ENCODE assay signal across 14 cellular contexts in genomic region chr5:6718161-6718681, GRCh38. TPM values are rescaled to one million over a fixed set of nuclear protein-coding genes. Genes with fewer than 3 reads are reported as not detected.
DNase-seq lines count a peak whose midpoint lies in the region; ATAC-seq and TF ChIP-seq lines count a peak whose summit lies in the region.
"Had no signal": no experiment of that assay in that cellular context is flagged by ENCODE, and none has a peak within 500 bp of the region (broad histone marks: within the 10 kb centered on the region; RNA-seq: fewer than 3 reads in every experiment).

No MANE protein-coding gene starts in this region.

- intact Hi-C loops in left colon (cut with DNase I, micrococcal nuclease): no loop called here

- DNase-seq in stimulated activated naive CD8-positive, alpha-beta T cell treated with anti-CD3 and anti-CD28 coated beads, Interleukin-15, amount 100 ng/mL, for 72 hours: no peak
- DNase-seq in memory B cell (ENCODE audit: low spot score in 2 of 2) (no peak), pons (ENCODE audit: low spot score) (no peak), left colon (no peak)
- no peak for DNase-seq in activated CD8-positive, alpha-beta memory T cell treated with anti-CD3 and anti-CD28 coated beads, Interleukin-2, amount 50 U/mL, for 4 hours
- DNase-seq: DMS79, esophagus squamous epithelium, NCI-H146, NCI-H526 treated with DMSO at 0.1 percent for 48 hours had no signal

- no peaks in the 10 kb centered on the region for H3K27me3 Mint-ChIP-seq in stimulated activated naive CD8-positive, alpha-beta T cell treated with anti-CD3 and anti-CD28 coated beads, Interleukin-15, Interleukin-2, amounts not matched to agents 100 ng/mL and 50 ng/mL, for 24 hours
- H3K27me3 Mint-ChIP-seq in stimulated activated naive CD8-positive, alpha-beta T cell treated with anti-CD3 and anti-CD28 coated beads, Interleukin-15, amount 100 ng/mL, for 72 hours: no peaks in the 10 kb centered on the region
- H3K27me3 Mint-ChIP-seq in memory B cell: no peaks in the 10 kb centered on the region

- peak overlapping the region; percentile 12 for H3K4me3 Mint-ChIP-seq in stimulated activated naive CD8-positive, alpha-beta T cell treated with anti-CD3 and anti-CD28 coated beads, Interleukin-15, Interleukin-2, amounts not matched to agents 100 ng/mL and 50 ng/mL, for 24 hours
- peak overlapping the region in 1 of 2 donors; percentile 48 for H3K4me3 Mint-ChIP-seq in stimulated activated naive CD8-positive, alpha-beta T cell treated with anti-CD3 and anti-CD28 coated beads, Interleukin-15, amount 100 ng/mL, for 72 hours
- H3K4me3 Mint-ChIP-seq in memory B cell: peak overlapping the region; percentile 14

- H3K36me3 Mint-ChIP-seq in stimulated activated naive CD8-positive, alpha-beta T cell treated with anti-CD3 and anti-CD28 coated beads, Interleukin-15, Interleukin-2, amounts not matched to agents 100 ng/mL and 50 ng/mL, for 24 hours (ENCODE audit: low read depth): peaks cover 46% of the 10 kb centered on the region
- peaks cover 5% of the 10 kb centered on the region for H3K36me3 Mint-ChIP-seq in memory B cell

- H3K4me3 ChIP-seq in SU-DHL-6 (ENCODE audit: insufficient read depth, low read length, poor library complexity, severe bottlenecking): no peak overlapping the region
- H3K4me3 ChIP-seq: ascending aorta, esophagus squamous epithelium, ovary had no signal

- H3K9ac ChIP-seq in SU-DHL-6 (ENCODE audit: low read length): no peak overlapping the region

- H2AFZ ChIP-seq in SU-DHL-6 (ENCODE audit: low read depth, low read length, severe bottlenecking): no peak overlapping the region

- H3K27ac Mint-ChIP-seq in stimulated activated naive CD8-positive, alpha-beta T cell treated with anti-CD3 and anti-CD28 coated beads, Interleukin-15, Interleukin-2, amounts not matched to agents 100 ng/mL and 50 ng/mL, for 24 hours: no peak overlapping the region
- peak overlapping the region in 1 of 2 donors; percentile 6 for H3K27ac Mint-ChIP-seq in stimulated activated naive CD8-positive, alpha-beta T cell treated with anti-CD3 and anti-CD28 coated beads, Interleukin-15, amount 100 ng/mL, for 72 hours
- H3K27ac Mint-ChIP-seq in memory B cell: peak overlapping the region; percentile 70

- H3K36me3 ChIP-seq in SU-DHL-6 (ENCODE audit: low read length): no peaks in the 10 kb centered on the region
- H3K36me3 ChIP-seq: ovary had no signal

- H3K9me3 Mint-ChIP-seq in stimulated activated naive CD8-positive, alpha-beta T cell treated with anti-CD3 and anti-CD28 coated beads, Interleukin-15, Interleukin-2, amounts not matched to agents 100 ng/mL and 50 ng/mL, for 24 hours: no peaks in the 10 kb centered on the region
- H3K9me3 Mint-ChIP-seq in stimulated activated naive CD8-positive, alpha-beta T cell treated with anti-CD3 and anti-CD28 coated beads, Interleukin-15, amount 100 ng/mL, for 72 hours: no peaks in the 10 kb centered on the region
- H3K9me3 Mint-ChIP-seq in memory B cell: no peaks in the 10 kb centered on the region

- no peaks in the 10 kb centered on the region for H3K9me2 ChIP-seq in SU-DHL-6 (replicated peaks; ENCODE audit: insufficient read depth, low read length)

- TF ChIP-seq CTCF in SU-DHL-6 (IDR thresholded peaks at IDR 0.05; ENCODE audit: insufficient read depth, low read length, poor library complexity, severe bottlenecking): no peak

- peaks cover 39% of the 10 kb centered on the region for H4K20me1 ChIP-seq in SU-DHL-6 (ENCODE audit: low read depth, low read length)

- no peaks in the 10 kb centered on the region for H3K27me3 ChIP-seq in SU-DHL-6 (ENCODE audit: low read length)
- H3K27me3 ChIP-seq: ascending aorta, esophagus squamous epithelium, ovary had no signal

- ATAC-seq in stimulated activated naive CD8-positive, alpha-beta T cell treated with anti-CD3 and anti-CD28 coated beads, Interleukin-15, amount 100 ng/mL, for 72 hours: no peak
- ATAC-seq in memory B cell (ENCODE audit: low read depth) (no peak), GM21529 (IDR thresholded peaks at IDR 0.05; ENCODE audit: unreplicated experiment) (no peak), left colon (no peak)

- H3K9me3 ChIP-seq in SU-DHL-6 (ENCODE audit: insufficient read depth, low read length): no peaks in the 10 kb centered on the region
- H3K9me3 ChIP-seq: ascending aorta, esophagus squamous epithelium, ovary had no signal

- H3K4me1 Mint-ChIP-seq in stimulated activated naive CD8-positive, alpha-beta T cell treated with anti-CD3 and anti-CD28 coated beads, Interleukin-15, Interleukin-2, amounts not matched to agents 100 ng/mL and 50 ng/mL, for 24 hours (ENCODE audit: low read depth): peaks cover 81% of the 10 kb centered on the region
- H3K4me1 Mint-ChIP-seq in stimulated activated naive CD8-positive, alpha-beta T cell treated with anti-CD3 and anti-CD28 coated beads, Interleukin-15, amount 100 ng/mL, for 72 hours: peaks cover 75% of the 10 kb centered on the region
- peaks cover 48% of the 10 kb centered on the region for H3K4me1 Mint-ChIP-seq in memory B cell

- peaks cover 88% of the 10 kb centered on the region for H3K79me2 ChIP-seq in SU-DHL-6 (ENCODE audit: insufficient read depth, low read length)

- H3K27ac ChIP-seq in SU-DHL-6 (ENCODE audit: low read depth, low read length): no peak overlapping the region
- H3K27ac ChIP-seq: ascending aorta, esophagus squamous epithelium, ovary had no signal

- H3F3A ChIP-seq in SU-DHL-6 (ENCODE audit: insufficient read depth): peaks cover 39% of the 10 kb centered on the region

- H3K4me2 ChIP-seq in SU-DHL-6 (ENCODE audit: low read depth, low read length, poor library complexity, severe bottlenecking): peak overlapping the region; percentile 95

RNA-seq across cellular contexts. Expression of gene TENT4A, which starts 5.0 kb away (rescaled TPM):
- total RNA-seq in left colon: 10 to 100 TPM; 16.5 to 18.5 TPM
